In the genomic region with DNA sequence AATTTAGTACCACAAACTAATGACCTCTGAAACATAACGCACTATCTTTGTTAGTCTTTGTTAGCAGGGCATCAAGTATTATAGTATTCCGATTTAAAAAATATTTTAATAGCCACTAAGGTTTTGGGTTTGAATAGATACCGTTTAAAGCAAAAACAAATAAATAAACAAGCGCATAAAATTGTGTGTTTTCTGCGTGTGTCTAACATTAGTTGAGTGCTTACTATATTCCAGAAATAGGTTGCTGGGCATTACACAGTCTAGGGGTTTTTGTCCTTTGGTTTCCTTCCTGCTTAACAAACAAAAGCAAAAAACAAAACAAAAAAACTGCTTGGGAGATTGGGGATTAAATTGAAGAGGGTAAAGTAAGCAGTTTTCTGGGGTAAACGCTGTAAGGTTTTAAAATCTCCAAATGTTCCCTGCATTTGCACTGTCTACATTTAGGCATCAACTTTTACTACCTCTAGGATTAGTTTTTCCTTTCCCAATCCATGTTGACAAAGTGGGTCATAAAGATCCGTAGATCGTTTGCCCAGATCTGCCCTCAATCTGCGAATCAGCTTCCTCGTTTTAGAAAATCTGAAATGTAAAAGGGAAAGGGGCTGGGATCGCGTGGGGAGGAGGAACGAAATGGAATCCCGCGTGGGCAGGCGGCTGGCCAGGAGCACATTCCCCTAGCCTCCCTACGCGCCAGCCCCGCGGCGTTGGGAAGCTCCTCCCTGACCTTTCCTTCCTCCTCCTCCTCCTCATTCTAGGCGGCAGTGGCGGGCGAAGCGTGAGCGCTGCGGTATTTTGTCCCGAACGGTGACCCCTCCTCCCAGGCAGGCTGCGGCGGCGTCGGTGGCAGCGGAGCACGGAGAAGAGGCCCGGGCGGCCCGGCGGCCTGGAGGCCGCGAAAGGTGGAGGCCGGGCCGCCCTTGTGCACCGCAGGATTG, we compare ENCODE assay signal across 8 cellular contexts. TPM values are rescaled to one million over a fixed set of nuclear protein-coding genes. Genes with fewer than 3 reads are reported as not detected.
DNase-seq lines count a peak whose midpoint lies in the region; ATAC-seq and TF ChIP-seq lines count a peak whose summit lies in the region.

TSS of gene KCTD3 (plus strand) at position 749 of the 935 bp plus-strand sequence. CDS start 382 bp downstream, outside the sequence.

- H3K4me1 ChIP-seq in adrenal gland (replicated peaks in 1 of 2) (peaks cover 15 to 42% of the 10 kb centered on the region in 2 donors), heart left ventricle (peaks cover 0 to 35% (median 29%) of the 10 kb centered on the region in 12 donors), parathyroid adenoma (no peaks in the 10 kb centered on the region)

- TF ChIP-seq CTCF in adrenal gland (IDR thresholded peaks at IDR 0.05) (no peak), heart left ventricle (IDR thresholded peaks at IDR 0.05) (no peak), parathyroid adenoma (IDR thresholded peaks at IDR 0.05) (no peak)

- peak within 1 kb of the TSS; percentile 90 for H3K4me2 ChIP-seq in parathyroid adenoma (ENCODE audit: low read length)

- intact Hi-C loops in adrenal gland (cut with DNase I) (no loop called here), heart left ventricle (cut with DNase I) (no loop called here)

- H3K27me3 ChIP-seq in adrenal gland, result no peaks in the 10 kb centered on the region
- no peaks in the 10 kb centered on the region for H3K27me3 ChIP-seq in heart left ventricle
- H3K27me3 ChIP-seq in parathyroid adenoma (ENCODE audit: control insufficient read depth, insufficient read depth, low read length), result no peaks in the 10 kb centered on the region

- TF ChIP-seq POLR2A in adrenal gland (IDR thresholded peaks at IDR 0.05), result peak; percentile 21 to 89
- peak in 1 of 2 donors; percentile 59 for TF ChIP-seq POLR2A in heart left ventricle (IDR thresholded peaks at IDR 0.05)

- H3K36me3 ChIP-seq in KOPT-K1 (ENCODE audit: insufficient read depth, low read length) (no peaks in the 10 kb centered on the region), adrenal gland (replicated peaks in 1 of 2) (no peaks in the 10 kb centered on the region), heart left ventricle (no peaks in the 10 kb centered on the region), parathyroid adenoma (ENCODE audit: control insufficient read depth, insufficient read depth, low read length) (no peaks in the 10 kb centered on the region)

- H2AFZ ChIP-seq in parathyroid adenoma, result peak within 1 kb of the TSS; percentile 90

- H3K9ac ChIP-seq in parathyroid adenoma, result no peak within 1 kb of the TSS

- ATAC-seq in heart left ventricle, result peak; percentile 70 to 97 (median 94)

- 3 to 11% (median 4%) methylated on average over 21 to 44 of the region's 44 CpGs for WGBS in adrenal gland, 4 donors
- WGBS in heart left ventricle, 4 donors, result 8 to 10% (median 9%) methylated on average over 39 to 44 of the region's 44 CpGs

- peaks cover 4% of the 10 kb centered on the region for H3K79me2 ChIP-seq in parathyroid adenoma

- DNase-seq in ELR (ENCODE audit: low read depth) (peak; percentile 81), GOT3 (lab: John Stamatoyannopoulos, UW) (peak; percentile 65), RPMI8226 (peak; percentile 86), adrenal gland (peak; percentile 82 to 92 (median 87)), heart left ventricle (peak; percentile 82 to 91 (median 88)), T-helper 9 cell (no peak)

- H3K4me3 ChIP-seq in adrenal gland (peak within 1 kb of the TSS; percentile 64 to 96 (median 90)), heart left ventricle (peak within 1 kb of the TSS; percentile 63 to 96 (median 84)), parathyroid adenoma (ENCODE audit: low read depth, low read length) (peak within 1 kb of the TSS; percentile 88)

- no peaks in the 10 kb centered on the region for H3K9me3 ChIP-seq in KOPT-K1 (ENCODE audit: insufficient read depth, low read length, poor library complexity, severe bottlenecking)
- no peaks in the 10 kb centered on the region for H3K9me3 ChIP-seq in adrenal gland (replicated peaks in 1 of 3)
- H3K9me3 ChIP-seq in heart left ventricle, result no peaks in the 10 kb centered on the region
- H3K9me3 ChIP-seq in parathyroid adenoma (ENCODE audit: control insufficient read depth, low read length), result no peaks in the 10 kb centered on the region

- H3K27ac ChIP-seq in KOPT-K1 (ENCODE audit: low read depth, low read length, poor library complexity, severe bottlenecking) (peak within 1 kb of the TSS; percentile 69), adrenal gland (peak within 1 kb of the TSS; percentile 44 to 96 (median 94)), heart left ventricle (peak within 1 kb of the TSS; percentile 85 to 94 (median 90)), parathyroid adenoma (peak within 1 kb of the TSS; percentile 74)

RNA-seq across cellular contexts. Expression of gene KCTD3, which starts in this region (rescaled TPM):
- 100 to 1,000 TPM in 7 of 8 donors, 10 to 100 TPM in 1; 78.0 to 169 (median 128) TPM for total RNA-seq in adrenal gland
- 100 to 1,000 TPM in 2 of 3 donors, 10 to 100 TPM in 1; 88.3 to 130 (median 109) TPM for polyA plus RNA-seq in adrenal gland
- 10 to 100 TPM; 13.2 to 22.5 (median 18.8) TPM for total RNA-seq in heart left ventricle
- polyA plus RNA-seq in heart left ventricle, result 10 to 100 TPM; 11.1 to 14.2 TPM

Comparison
In these comparisons a context has a peak if more than half of its experiments do, and no peak if none do; other contexts are left out.
1. RNA of gene KCTD3 (polyA plus RNA-seq): 88.3 to 130 TPM in adrenal gland; 11.1 to 14.2 TPM in heart left ventricle; every median in the first group is over 4 times any median in the second.
2. Peak in every context shown above with its lines, with median percentiles within 50 percentile points of each other: H3K27ac ChIP-seq and H3K4me3 ChIP-seq.